ENCODE assay signal across 10 cellular contexts in genomic region chr2:127807678-127808353, GRCh38. TPM values are rescaled to one million over a fixed set of nuclear protein-coding genes. Genes with fewer than 3 reads are reported as not detected.
A peak's percentile ranks its signal among the peaks of the same experiment; 100 is the strongest.
DNase-seq lines count a peak whose midpoint lies in the region; FAIRE-seq and TF ChIP-seq lines count a peak whose summit lies in the region.
"Had no signal": no experiment of that assay in that cellular context is flagged by ENCODE, and none has a peak within 500 bp of the region (broad histone marks: within the 10 kb centered on the region; RNA-seq: fewer than 3 reads in every experiment).

No MANE protein-coding gene starts in this region.

- peak overlapping the region; percentile 77 for H3K4ac ChIP-seq in trophoblast cell (ENCODE audit: low read depth, low read length)

- H3K18ac ChIP-seq in trophoblast cell (ENCODE audit: low read length), result no peak overlapping the region

- no peak overlapping the region for H4K8ac ChIP-seq in trophoblast cell (ENCODE audit: low read depth, low read length)

- POLR2A ChIA-PET in activated CD4-positive, alpha-beta T cell treated with anti-CD3 and anti-CD28 coated beads, Interleukin-2, amount 10 ng/mL, durations not matched to agents 7 days and 5 days (lab: Charles Lee), result no interaction called here

- no peaks in the 10 kb centered on the region for H3K27me3 Mint-ChIP-seq in activated CD4-positive, alpha-beta T cell treated with anti-CD3 and anti-CD28 coated beads, Interleukin-2, amount 10 ng/mL, durations not matched to agents 7 days and 5 days
- peaks cover 3% of the 10 kb centered on the region for H3K27me3 Mint-ChIP-seq in endodermal cell (ENCODE audit: insufficient read depth)

- peaks cover 9% of the 10 kb centered on the region for H3K79me1 ChIP-seq in trophoblast cell (ENCODE audit: low read length)

- no peak overlapping the region for H4K91ac ChIP-seq in trophoblast cell (ENCODE audit: low read depth, low read length)

- peak overlapping the region; percentile 54 for H3K4me3 Mint-ChIP-seq in activated CD4-positive, alpha-beta T cell treated with anti-CD3 and anti-CD28 coated beads, Interleukin-2, amount 10 ng/mL, durations not matched to agents 7 days and 5 days
- H3K4me3 Mint-ChIP-seq in endodermal cell, result peak overlapping the region; percentile 13

- H3K27me3 ChIP-seq in endodermal cell (ENCODE audit: control insufficient read depth, insufficient read depth, low read length, poor library complexity, severe bottlenecking) (no peaks in the 10 kb centered on the region), trophoblast cell (ENCODE audit: insufficient read depth, low read length) (no peaks in the 10 kb centered on the region), colonic mucosa (no peaks in the 10 kb centered on the region)
- H3K27me3 ChIP-seq: SJSA1 had no signal

- H3K9ac ChIP-seq in endodermal cell (ENCODE audit: extremely low read depth, low read length, poor library complexity, severe bottlenecking), result no peak overlapping the region
- H3K9ac ChIP-seq in trophoblast cell (ENCODE audit: low read length), result no peak overlapping the region
- H3K9ac ChIP-seq in colonic mucosa (ENCODE audit: low read depth in 2 of 2, low read length in 2 of 2), result no peak overlapping the region

- no peaks in the 10 kb centered on the region for H3K9me3 Mint-ChIP-seq in activated CD4-positive, alpha-beta T cell treated with anti-CD3 and anti-CD28 coated beads, Interleukin-2, amount 10 ng/mL, durations not matched to agents 7 days and 5 days
- H3K9me3 Mint-ChIP-seq in endodermal cell, result no peaks in the 10 kb centered on the region

- H3K23ac ChIP-seq in trophoblast cell (ENCODE audit: low read length), result no peak overlapping the region

- peaks cover 57% of the 10 kb centered on the region for H3K4me1 Mint-ChIP-seq in activated CD4-positive, alpha-beta T cell treated with anti-CD3 and anti-CD28 coated beads, Interleukin-2, amount 10 ng/mL, durations not matched to agents 7 days and 5 days
- H3K4me1 Mint-ChIP-seq in endodermal cell, result peaks cover 24% of the 10 kb centered on the region

- H3K4me1 ChIP-seq in endodermal cell (ENCODE audit: control insufficient read depth, insufficient read depth, low read length) (no peaks in the 10 kb centered on the region), trophoblast cell (ENCODE audit: control insufficient read depth in 1 of 2, insufficient read depth in 2 of 2, low read length in 2 of 2) (peaks cover 4 to 7% of the 10 kb centered on the region in 2 experiments), colonic mucosa (peaks cover 4% of the 10 kb centered on the region)

- H3K36me3 Mint-ChIP-seq in activated CD4-positive, alpha-beta T cell treated with anti-CD3 and anti-CD28 coated beads, Interleukin-2, amount 10 ng/mL, durations not matched to agents 7 days and 5 days (ENCODE audit: low read depth), result peaks cover 32% of the 10 kb centered on the region
- H3K36me3 Mint-ChIP-seq in endodermal cell (ENCODE audit: low read depth), result peaks cover 19% of the 10 kb centered on the region

- peak; percentile 74 for FAIRE-seq in RCC 7860 (lab: Jason Lieb, UNC)

- no peak overlapping the region for H2BK5ac ChIP-seq in trophoblast cell (ENCODE audit: low read depth, low read length, poor library complexity)

- 90 to 95% methylated on average over 3 of the region's 3 CpGs for WGBS in endodermal cell (ENCODE audit: insufficient coverage in 1 of 2, insufficient read length in 1 of 2), 2 experiments
- WGBS in trophoblast cell (ENCODE audit: extremely low coverage, insufficient coverage, insufficient read length), result no CpG with 5 or more reads among the region's 3 CpGs

- CTCF ChIA-PET in activated CD4-positive, alpha-beta T cell treated with anti-CD3 and anti-CD28 coated beads, Interleukin-2, amount 10 ng/mL, durations not matched to agents 7 days and 5 days (lab: Charles Lee), result interaction anchor here (3.8 kb wide), 1 partner anchor 10 kb away, joined by 12 read pairs; no protein-coding TSS in a partner anchor

- H2BK120ac ChIP-seq in trophoblast cell (ENCODE audit: insufficient read depth, low read length, poor library complexity), result no peak overlapping the region

- H3K27ac ChIP-seq in endodermal cell (ENCODE audit: low read depth, low read length) (no peak overlapping the region), trophoblast cell (ENCODE audit: low read depth, low read length) (no peak overlapping the region), colonic mucosa (no peak overlapping the region)
- H3K27ac ChIP-seq: SJSA1 had no signal

- no peak overlapping the region for H2BK12ac ChIP-seq in trophoblast cell (ENCODE audit: low read length)

- DNase-seq in activated CD4-positive, alpha-beta T cell treated with anti-CD3 and anti-CD28 coated beads, Interleukin-2, amount 10 ng/mL, durations not matched to agents 7 days and 5 days, result no peak
- no peak for DNase-seq in activated CD4-positive, alpha-beta T cell treated with anti-CD3 and anti-CD28 coated beads, Interleukin-2, amount 50 U/mL, for 1 hour
- DNase-seq in RCC 7860 (ENCODE audit: low spot score), result peak; percentile 51
- no peak for DNase-seq in endodermal cell
- DNase-seq in trophoblast cell, result peak in 1 of 2 donors; percentile 64
- DNase-seq in colonic mucosa, result no peak
- no peak for DNase-seq in NCI-H1694 (lab: John Stamatoyannopoulos, UW)
- no peak for DNase-seq in SKM-1 (lab: John Stamatoyannopoulos, UW; ENCODE audit: unreplicated experiment)
- DNase-seq: left ventricle myocardium superior had no signal

- no peak overlapping the region for H4K12ac ChIP-seq in trophoblast cell (ENCODE audit: low read depth, low read length)

- H3K4me3 ChIP-seq in endodermal cell (ENCODE audit: low read length) (peak overlapping the region; percentile 65), trophoblast cell (ENCODE audit: low read depth, low read length) (no peak overlapping the region), colonic mucosa (no peak overlapping the region)
- H3K4me3 ChIP-seq: SJSA1 had no signal

- no peak for TF ChIP-seq CTCF in endodermal cell (conservative IDR thresholded peaks at IDR 0.05)
- no peak for TF ChIP-seq CTCF in colonic mucosa (IDR thresholded peaks at IDR 0.05)

- H3K4me2 ChIP-seq in trophoblast cell (ENCODE audit: low read length), result no peak overlapping the region

- H3K36me3 ChIP-seq in endodermal cell (ENCODE audit: control insufficient read depth, insufficient read depth, low read length) (peaks cover 12% of the 10 kb centered on the region), trophoblast cell (ENCODE audit: control insufficient read depth in 1 of 2, insufficient read depth in 2 of 2, low read length in 2 of 2) (peaks cover 0 to 2% of the 10 kb centered on the region in 2 experiments), colonic mucosa (no peaks in the 10 kb centered on the region)

- intact Hi-C loops in colonic mucosa (cut with DNase I), result no loop called here

- peaks cover 19% of the 10 kb centered on the region for H3K79me2 ChIP-seq in trophoblast cell (ENCODE audit: control insufficient read depth, insufficient read depth, low read length, poor library complexity)

- H2AFZ ChIP-seq in trophoblast cell (ENCODE audit: insufficient read depth, low read length, poor library complexity), result no peak overlapping the region

- no peak overlapping the region for H2AK5ac ChIP-seq in trophoblast cell (ENCODE audit: low read length)

- H3K9me3 ChIP-seq in endodermal cell (ENCODE audit: control insufficient read depth, low read length) (no peaks in the 10 kb centered on the region), trophoblast cell (ENCODE audit: insufficient read depth, low read depth, low read length) (no peaks in the 10 kb centered on the region), colonic mucosa (no peaks in the 10 kb centered on the region)
- H3K9me3 ChIP-seq: SJSA1 had no signal

- no peak overlapping the region for H3K14ac ChIP-seq in trophoblast cell (ENCODE audit: low read length)

- no peak overlapping the region for H3K27ac Mint-ChIP-seq in activated CD4-positive, alpha-beta T cell treated with anti-CD3 and anti-CD28 coated beads, Interleukin-2, amount 10 ng/mL, durations not matched to agents 7 days and 5 days
- no peak overlapping the region for H3K27ac Mint-ChIP-seq in endodermal cell

RNA-seq across cellular contexts. Expression of gene WDR33, which starts 3.2 kb away (rescaled TPM):
- 10 to 100 TPM; 58.7 to 69.0 TPM for total RNA-seq in activated CD4-positive, alpha-beta T cell treated with anti-CD3 and anti-CD28 coated beads, Interleukin-2, amount 10 ng/mL, durations not matched to agents 7 days and 5 days
- 10 to 100 TPM; 76.3 to 82.5 TPM for total RNA-seq in endodermal cell
- 38.9 TPM for polyA plus RNA-seq in endodermal cell (2013, experiment 1 of 2)
- polyA plus RNA-seq in endodermal cell (2013, experiment 2 of 2), result 39.7 TPM
- polyA plus RNA-seq in trophoblast cell (2013), result 21.7 and 22.9 TPM in 2 replicates
- total RNA-seq in colonic mucosa, result 10 to 100 TPM; 48.1 to 59.4 TPM

RNA-seq across cellular contexts. Expression of gene POLR2D, which starts 50.1 kb away (rescaled TPM):
- 10 to 100 TPM; 46.3 to 52.3 TPM for total RNA-seq in activated CD4-positive, alpha-beta T cell treated with anti-CD3 and anti-CD28 coated beads, Interleukin-2, amount 10 ng/mL, durations not matched to agents 7 days and 5 days
- total RNA-seq in endodermal cell (10 to 100 TPM; 56.1 to 70.4 TPM), colonic mucosa (10 to 100 TPM; 23.5 to 32.7 TPM)
- polyA plus RNA-seq in endodermal cell (2013, experiment 1 of 2), result 53.0 TPM
- polyA plus RNA-seq in endodermal cell (2013, experiment 2 of 2), result 55.3 TPM
- polyA plus RNA-seq in trophoblast cell (2013), result 18.1 and 18.4 TPM in 2 replicates
